ENCODE assay signal across 22 cellular contexts in genomic region chr6:52707963-52708680, GRCh38. TPM values are rescaled to one million over a fixed set of nuclear protein-coding genes. Genes with fewer than 3 reads are reported as not detected.
DNase-seq lines count a peak whose midpoint lies in the region; ATAC-seq and TF ChIP-seq lines count a peak whose summit lies in the region.
"Had no signal": no experiment of that assay in that cellular context is flagged by ENCODE, and none has a peak within 500 bp of the region (broad histone marks: within the 10 kb centered on the region; RNA-seq: fewer than 3 reads in every experiment).

No MANE protein-coding gene starts in this region.

- H3K27ac ChIP-seq in heart right ventricle (no peak overlapping the region), HEK293 (ENCODE audit: extremely low read depth, low read depth, low read length) (no peak overlapping the region), OCI-LY7 (ENCODE audit: low read depth, low read length, poor library complexity, severe bottlenecking) (no peak overlapping the region)
- H3K27ac ChIP-seq: C4-2B, HL-60 had no signal

- no peak for TF ChIP-seq CTCF in heart right ventricle (IDR thresholded peaks at IDR 0.05)
- TF ChIP-seq CTCF in HEK293 (tag by site-specific recombination; IDR thresholded peaks at IDR 0.05), result no peak
- TF ChIP-seq CTCF in OCI-LY7 (conservative IDR thresholded peaks at IDR 0.05; ENCODE audit: low read length), result no peak

- H3K36me3 ChIP-seq in heart right ventricle (no peaks in the 10 kb centered on the region), HEK293 (ENCODE audit: control insufficient read depth in 2 of 2, insufficient read depth in 1 of 2, low read length in 2 of 2) (no peaks in the 10 kb centered on the region), OCI-LY7 (ENCODE audit: insufficient read depth, low read length) (no peaks in the 10 kb centered on the region)

- 69 to 71% methylated on average over 3 of the region's 3 CpGs for WGBS in heart right ventricle, 2 donors

- intact Hi-C loops in left ventricle myocardium superior (cut with micrococcal nuclease), result no loop called here
- intact Hi-C loops in heart right ventricle (cut with DNase I), result no loop called here
- intact Hi-C loops in OCI-LY7 (cut with micrococcal nuclease; ENCODE audit: unreplicated experiment), result no loop called here

- POLR2A ChIA-PET in HEK293 (lab: Yijun Ruan, JAX) (interaction anchor here (0.6 kb wide), 1 partner anchor 152 kb away, joined by 3 read pairs; no protein-coding TSS in a partner anchor), OCI-LY7 (lab: Charles Lee) (interaction anchor here (0.7 to 1.4 kb wide), 2 partner anchors 9 to 301 kb away, joined by 3 to 5 read pairs; no protein-coding TSS in a partner anchor)

- peaks cover 0 to 3% (median 0%) of the 10 kb centered on the region in 7 donors for H3K27me3 ChIP-seq in heart right ventricle

- ATAC-seq in left ventricle myocardium superior, result peak; percentile 61
- no peak for ATAC-seq in heart right ventricle
- ATAC-seq: GM23338, K562 had no signal

- DNase-seq in left ventricle myocardium superior (no peak), heart right ventricle (no peak), OCI-LY7 (ENCODE audit: low spot score) (peak; percentile 30), renal cortical epithelial cell (ENCODE audit: low read depth) (peak; percentile 3), kidney glomerular epithelial cell (lab: John Stamatoyannopoulos, UW) (no peak)
- no peak for DNase-seq in stimulated activated CD4-positive, alpha-beta T cell treated with anti-CD3 and anti-CD28 coated beads, Interleukin-2, amount 100 ng/mL, for 48 hours
- DNase-seq in effector CD4-positive, alpha-beta T cell, result no peak
- DNase-seq: ACHN; Caco-2; CD4-positive, alpha-beta T cell; DMS79 treated with DMSO at 0.1 percent for 48 hours; HCEC 1CT; HFFc6; IMR-90 had no signal

- H4K20me1 ChIP-seq in OCI-LY7 (ENCODE audit: insufficient read depth, low read length), result no peaks in the 10 kb centered on the region

- H3K9me2 ChIP-seq in OCI-LY7 (ENCODE audit: insufficient read depth, low read length), result no peaks in the 10 kb centered on the region

- H3K9me3 ChIP-seq in heart right ventricle (peaks cover 0 to 12% (median 0%) of the 10 kb centered on the region in 11 donors), HEK293 (ENCODE audit: control insufficient read depth, insufficient read depth, low read depth, low read length) (no peaks in the 10 kb centered on the region), OCI-LY7 (ENCODE audit: low read length) (peaks cover 17% of the 10 kb centered on the region)
- H3K9me3 ChIP-seq: Caco-2 had no signal

- H3K4me1 ChIP-seq in heart right ventricle (peaks cover 0 to 4% (median 0%) of the 10 kb centered on the region in 9 donors), HEK293 (ENCODE audit: control insufficient read depth, insufficient read depth, low read length) (no peaks in the 10 kb centered on the region), OCI-LY7 (ENCODE audit: insufficient read depth, low read length, poor library complexity, severe bottlenecking) (no peaks in the 10 kb centered on the region)

- H3K4me3 ChIP-seq in heart right ventricle (no peak overlapping the region), HEK293 (ENCODE audit: low read depth, low read length) (no peak overlapping the region), OCI-LY7 (ENCODE audit: low read depth, low read length, poor library complexity, severe bottlenecking) (no peak overlapping the region)
- H3K4me3 ChIP-seq: GM23338, K562 had no signal

- H2AFZ ChIP-seq in OCI-LY7 (ENCODE audit: low read length), result no peak overlapping the region
- H2AFZ ChIP-seq: GM23338 had no signal

- H3K4me2 ChIP-seq in OCI-LY7 (ENCODE audit: low read length), result no peak overlapping the region
- H3K4me2 ChIP-seq: GM23338 had no signal

- BruUV-seq in OCI-LY7 (replicated peaks; lab: Mats Ljungman, UMichigan), result no TSS peak

- CTCF ChIA-PET in HEK293 (lab: Yijun Ruan, JAX) (interaction anchor here (0.7 kb wide), 1 partner anchor 1489 kb away, joined by 3 read pairs; no protein-coding TSS in a partner anchor), OCI-LY7 (lab: Charles Lee; ENCODE audit: unreplicated experiment) (no interaction called here)

- no peaks in the 10 kb centered on the region for H3K79me2 ChIP-seq in OCI-LY7 (ENCODE audit: insufficient read depth, low read depth, low read length)

TF ChIP-seq in HEK293, 187 proteins besides CTCF, POLR2A, EP300 and RAD21:
- TF ChIP-seq ZNF654 (tag by site-specific recombination; IDR thresholded peaks at IDR 0.05; ENCODE audit: low read depth), result no peak
- TF ChIP-seq SETDB1 (IDR thresholded peaks at IDR 0.05; ENCODE audit: insufficient read length, low read length), result peak; percentile 92

RNA-seq across cellular contexts. Expression of gene TMEM14A, which starts 37.2 kb away (rescaled TPM):
- 8.8 TPM for total RNA-seq in left ventricle myocardium superior
- 1 to 10 TPM; 5.7 to 10.0 (median 6.7) TPM for total RNA-seq in heart right ventricle
- 1 to 10 TPM; 8.2 to 8.9 TPM for polyA plus RNA-seq in heart right ventricle
- total RNA-seq in OCI-LY7 (2014; rRNA removed; shearing (Covaris generic)), result 14.6 and 17.8 TPM in 2 replicates
- total RNA-seq in OCI-LY7 (2022), result 27.2 and 32.7 TPM in 2 replicates
- 46.9 and 69.5 TPM in 2 replicates for total RNA-seq in renal cortical epithelial cell

RNA-seq across cellular contexts. Expression of gene GSTA2, which starts 55.2 kb away (rescaled TPM):
- total RNA-seq in left ventricle myocardium superior (not detected), heart right ventricle (not detected), OCI-LY7 (2022) (not detected in 2 replicates), renal cortical epithelial cell (0.15 TPM in 1 of 2 replicates, not detected in the other)
- not detected for polyA plus RNA-seq in heart right ventricle
- total RNA-seq in OCI-LY7 (2014; rRNA removed; shearing (Covaris generic)), result not detected in 2 replicates
- total RNA-seq: CD4-positive, alpha-beta T cell; G401; GM23338; HFFc6; HT1080; IMR-90 had no signal
- polyA plus RNA-seq: BJ, GM23338, IMR-90 had no signal

Comparison
In these comparisons a context has a peak if more than half of its experiments do, and no peak if none do; other contexts are left out.
1. DNase-seq: peak in OCI-LY7 (single experiment) and renal cortical epithelial cell (single experiment); none in left ventricle myocardium superior (single experiment), heart right ventricle (0 of 2), stimulated activated CD4-positive, alpha-beta T cell treated with anti-CD3 and anti-CD28 coated beads, Interleukin-2, amount 100 ng/mL, for 48 hours (0 of 2), kidney glomerular epithelial cell (single experiment) and effector CD4-positive, alpha-beta T cell (single experiment).